ENCODE assay signal across 8 cellular contexts in genomic region chr9:9352877-9353481, GRCh38.
DNase-seq lines count a peak whose midpoint lies in the region; ATAC-seq and TF ChIP-seq lines count a peak whose summit lies in the region.

No MANE protein-coding gene starts in this region.

- no peaks in the 10 kb centered on the region for H3K79me2 ChIP-seq in neural cell (replicated peaks; ENCODE audit: insufficient read depth, low read length)

- H3K4me3 ChIP-seq in GM06990 (replicated peaks; ENCODE audit: low read depth, low read length), result no peak overlapping the region
- no peak overlapping the region for H3K4me3 ChIP-seq in cardiac fibroblast (replicated peaks in 1 of 2; ENCODE audit: low read depth in 2 of 2, low read length in 2 of 2)
- H3K4me3 ChIP-seq in neural cell (ENCODE audit: low read length), result no peak overlapping the region

- TF ChIP-seq CTCF in GM06990 (IDR thresholded peaks at IDR 0.05; ENCODE audit: insufficient read depth, low read length, poor library complexity, severe bottlenecking), result peak; percentile 66
- peak; percentile 51 for TF ChIP-seq CTCF in cardiac fibroblast (IDR thresholded peaks at IDR 0.05; ENCODE audit: low read depth, low read length)
- TF ChIP-seq CTCF in neural cell (IDR thresholded peaks at IDR 0.05; ENCODE audit: poor library complexity, severe bottlenecking), result peak; percentile 71

- H3K9me3 ChIP-seq in neural cell (ENCODE audit: low read length), result no peaks in the 10 kb centered on the region

- TF ChIP-seq EP300 in Ishikawa (IDR thresholded peaks at IDR 0.05; ENCODE audit: borderline replicate concordance) (no peak), neural cell (conservative IDR thresholded peaks at IDR 0.05; ENCODE audit: poor library complexity, severe bottlenecking) (no peak)

- H3K4me2 ChIP-seq in neural cell (ENCODE audit: low read length), result no peak overlapping the region

- no peak overlapping the region for H2AFZ ChIP-seq in neural cell (ENCODE audit: low read depth, low read length)

- H3K9ac ChIP-seq in neural cell (ENCODE audit: low read length), result no peak overlapping the region

- DNase-seq in GM06990 (ENCODE audit: extremely low read depth, insufficient read length), result no peak
- DNase-seq in cardiac fibroblast (ENCODE audit: low read depth in 2 of 2), result peak; percentile 1 to 14
- no peak for DNase-seq in activated gamma-delta T cell treated with Interleukin-2 at 50 U/mL for 16 hours
- no peak for DNase-seq in GM19238 (ENCODE audit: insufficient read length, low spot score)
- no peak for DNase-seq in GDM1 (lab: John Stamatoyannopoulos, UW)

- no peak overlapping the region for H3K27ac ChIP-seq in neural cell (ENCODE audit: low read length)

- H3K9me2 ChIP-seq in neural cell (ENCODE audit: insufficient read depth, low read length), result no peaks in the 10 kb centered on the region

- peak; percentile 13; the same call in 1 of the 2 replicates for TF ChIP-seq RAD21 in Ishikawa (IDR thresholded peaks at IDR 0.05; ENCODE audit: low read depth)
- TF ChIP-seq RAD21 in neural cell (conservative IDR thresholded peaks at IDR 0.05), result peak; percentile 72

- H3K27me3 ChIP-seq in GM06990 (replicated peaks; ENCODE audit: control insufficient read depth, insufficient read depth, low read length), result no peaks in the 10 kb centered on the region
- no peaks in the 10 kb centered on the region for H3K27me3 ChIP-seq in neural cell (ENCODE audit: insufficient read depth, low read depth, low read length)

- ATAC-seq in GM18873 (IDR thresholded peaks at IDR 0.05; ENCODE audit: low FRiP score, unreplicated experiment), result no peak

- H3K36me3 ChIP-seq in GM06990 (ENCODE audit: control insufficient read depth, insufficient read depth, low read length) (no peaks in the 10 kb centered on the region), neural cell (ENCODE audit: insufficient read depth, low read length) (no peaks in the 10 kb centered on the region)

- H3F3A ChIP-seq in neural cell (ENCODE audit: insufficient read depth, low read length, poor library complexity, severe bottlenecking), result no peaks in the 10 kb centered on the region

- no peaks in the 10 kb centered on the region for H4K20me1 ChIP-seq in neural cell (ENCODE audit: insufficient read depth)

TF ChIP-seq in Ishikawa, 13 proteins besides CTCF, POLR2A, EP300 and RAD21:
- TF ChIP-seq TCF12 (IDR thresholded peaks at IDR 0.05; ENCODE audit: low read depth) (no peak), ZBTB7A (IDR thresholded peaks at IDR 0.05; ENCODE audit: low read depth) (no peak), NFIC (IDR thresholded peaks at IDR 0.05) (no peak)

TF ChIP-seq in neural cell, 6 proteins besides CTCF, POLR2A, EP300 and RAD21:
- TF ChIP-seq SMC3 (conservative IDR thresholded peaks at IDR 0.05; ENCODE audit: poor library complexity) (peak; percentile 81), MXI1 (conservative IDR thresholded peaks at IDR 0.05; ENCODE audit: poor library complexity, severe bottlenecking) (no peak)

Comparison
In these comparisons a context has a peak if more than half of its experiments do, and no peak if none do; other contexts are left out.
1. DNase-seq: peak in cardiac fibroblast (2 of 2); none in GM06990 (single experiment), activated gamma-delta T cell treated with Interleukin-2 at 50 U/mL for 16 hours (single experiment), GM19238 (single experiment) and GDM1 (single experiment).
2. Peak in every context shown above with its lines, with median percentiles within 50 percentile points of each other: CTCF ChIP-seq.